Comparison of ENCODE assay signal across 16 cellular contexts in the genomic region with DNA sequence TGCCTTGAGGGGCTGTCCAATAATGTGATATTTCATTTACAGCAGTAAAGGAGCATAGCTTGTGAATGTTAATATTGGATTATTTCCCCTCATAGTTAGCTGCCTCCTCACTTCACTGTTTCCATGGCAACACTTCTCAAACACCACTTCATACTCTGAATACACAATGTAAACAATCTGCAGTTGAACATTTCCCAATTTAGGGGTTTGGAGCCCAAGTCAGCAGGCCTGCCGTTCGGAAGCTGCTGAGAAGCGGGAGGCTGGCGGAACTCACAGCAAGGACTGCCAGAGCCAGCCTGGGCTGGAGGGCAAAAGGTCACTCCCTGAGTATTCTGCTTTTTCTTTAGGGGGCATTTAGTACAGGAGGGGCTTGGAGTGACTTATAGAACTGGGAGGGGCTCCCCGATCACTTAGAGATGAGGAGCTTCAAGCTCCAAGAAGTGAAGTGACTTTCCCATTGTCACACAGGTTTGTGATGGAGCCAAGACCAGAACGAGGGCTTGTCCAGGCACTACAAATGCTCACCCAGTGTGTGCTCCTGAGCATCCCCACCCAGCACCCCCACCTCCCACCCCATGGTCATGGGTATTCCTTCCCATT. TPM values are rescaled to one million over a fixed set of nuclear protein-coding genes. Genes with fewer than 3 reads are reported as not detected.
A peak's percentile ranks its signal among the peaks of the same experiment; 100 is the strongest.
DNase-seq lines count a peak whose midpoint lies in the region; ATAC-seq, FAIRE-seq and TF ChIP-seq lines count a peak whose summit lies in the region.
"Had no signal": no experiment of that assay in that cellular context is flagged by ENCODE, and none has a peak within 500 bp of the region (broad histone marks: within the 10 kb centered on the region; RNA-seq: fewer than 3 reads in every experiment).

No MANE protein-coding gene starts in this region.

- DNase-seq in NCI-H748 (lab: John Stamatoyannopoulos, UW; ENCODE audit: unreplicated experiment) = peak; percentile 47
- DNase-seq in NCI-H748 treated with DMSO at 0.1 percent for 48 hours (lab: John Stamatoyannopoulos, UW) = no peak
- DNase-seq in K562 (ENCODE audit: extremely low read depth in 1 of 4, low spot score in 3 of 4) = no peak
- DNase-seq in mesenchymal stem cell = peak; percentile 38
- DNase-seq in NCI-H1436 treated with DMSO at 0.1 percent for 48 hours (lab: John Stamatoyannopoulos, UW) = no peak
- no peak for DNase-seq in GF-D8 (lab: John Stamatoyannopoulos, UW)
- DNase-seq: DMS153, H9, NCI-H1417 treated with DMSO at 0.1 percent for 48 hours, NCI-H2081 treated with DMSO at 0.1 percent for 48 hours, Peyer's patch, Right ventricle myocardium superior, SK-N-SH, T-cell had no signal

- no peak overlapping the region for H2BK120ac ChIP-seq in mesenchymal stem cell (ENCODE audit: low read depth, low read length)

- H3K14ac ChIP-seq in mesenchymal stem cell (ENCODE audit: low read length in 2 of 2) = no peak overlapping the region

- no peaks in the 10 kb centered on the region for H4K20me1 ChIP-seq in K562 (replicated peaks; ENCODE audit: control insufficient read depth, insufficient read depth, low read length)

- H3K27ac ChIP-seq in K562 (ENCODE audit: extremely low read depth, low read depth, low read length) = no peak overlapping the region
- no peak overlapping the region for H3K27ac ChIP-seq in mesenchymal stem cell (ENCODE audit: low read length, poor library complexity, severe bottlenecking)
- H3K27ac ChIP-seq: Peyer's patch had no signal

- H3K4ac ChIP-seq in mesenchymal stem cell (ENCODE audit: low read depth in 1 of 2, low read length in 2 of 2) = no peak overlapping the region

- no peak overlapping the region for H3K9ac ChIP-seq in K562 (ENCODE audit: insufficient read depth in 1 of 2, low read depth in 2 of 2, low read length in 2 of 2)
- no peak overlapping the region for H3K9ac ChIP-seq in mesenchymal stem cell (ENCODE audit: low read length)
- H3K9ac ChIP-seq: SK-N-SH had no signal

- no peak overlapping the region for H4K91ac ChIP-seq in mesenchymal stem cell (ENCODE audit: low read length)

- H3K4me2 ChIP-seq in K562 (ENCODE audit: insufficient read depth, low read length) (no peak overlapping the region), mesenchymal stem cell (ENCODE audit: low read length, poor library complexity, severe bottlenecking) (no peak overlapping the region)
- H3K4me2 ChIP-seq: SK-N-SH had no signal

- no peaks in the 10 kb centered on the region for H3K79me1 ChIP-seq in mesenchymal stem cell (replicated peaks; ENCODE audit: low read length, poor library complexity, severe bottlenecking)

- no peak overlapping the region for H2BK5ac ChIP-seq in mesenchymal stem cell (ENCODE audit: low read depth, low read length, poor library complexity, severe bottlenecking)

- no peak overlapping the region for H2AK5ac ChIP-seq in mesenchymal stem cell (ENCODE audit: low read length, severe bottlenecking)

- H3K9me3 ChIP-seq in K562 (replicated peaks; ENCODE audit: control insufficient read depth, insufficient read depth, low read depth, low read length) = no peaks in the 10 kb centered on the region
- H3K9me3 ChIP-seq in mesenchymal stem cell (ENCODE audit: control insufficient read depth, low read length) = no peaks in the 10 kb centered on the region
- H3K9me3 ChIP-seq: Peyer's patch, SK-N-SH had no signal

- no peak overlapping the region for H4K8ac ChIP-seq in mesenchymal stem cell (ENCODE audit: low read length)

- 4% methylated on average over 3 of the region's 6 CpGs for WGBS in K562 (ENCODE audit: insufficient coverage, low coverage, missing lambda C conversion rate)
- 67% methylated on average over 6 of the region's 6 CpGs for WGBS in mesenchymal stem cell

- FAIRE-seq in K562 (lab: Jason Lieb, UNC) = no peak

- in situ Hi-C loops in K562 (cut with MboI) = no loop called here

- H3K18ac ChIP-seq in mesenchymal stem cell (ENCODE audit: low read depth in 1 of 2, low read length in 2 of 2) = no peak overlapping the region

- TF ChIP-seq EP300 in K562 (IDR thresholded peaks at IDR 0.05; ENCODE audit: low read length) = no peak

- H3K4me3 ChIP-seq in K562 (no peak overlapping the region), mesenchymal stem cell (ENCODE audit: insufficient read depth in 1 of 2, low read depth in 1 of 2, low read length in 2 of 2) (no peak overlapping the region)
- H3K4me3 ChIP-seq: Peyer's patch had no signal

- ATAC-seq in K562 (no peak), HG03159 (IDR thresholded peaks at IDR 0.05; ENCODE audit: unreplicated experiment) (no peak)
- ATAC-seq: T-cell had no signal

- no peak overlapping the region for H2BK15ac ChIP-seq in mesenchymal stem cell (ENCODE audit: low read depth, poor library complexity, severe bottlenecking)

- H2AFZ ChIP-seq in K562 (ENCODE audit: low read depth, low read length) (no peak overlapping the region), mesenchymal stem cell (ENCODE audit: low read depth, low read length) (no peak overlapping the region)

- H3K36me3 ChIP-seq in K562 (ENCODE audit: control insufficient read depth, insufficient read depth, low read length) (no peaks in the 10 kb centered on the region), mesenchymal stem cell (ENCODE audit: control insufficient read depth in 1 of 2, insufficient read depth in 2 of 2, low read depth in 1 of 2, low read length in 2 of 2) (no peaks in the 10 kb centered on the region)
- H3K36me3 ChIP-seq: Peyer's patch had no signal

- H3K23ac ChIP-seq in mesenchymal stem cell (ENCODE audit: low read length in 2 of 2) = no peak overlapping the region

- TF ChIP-seq RAD21 in K562 (CRISPR knock-in tag; conservative IDR thresholded peaks at IDR 0.05 in 1 of 2, IDR thresholded peaks at IDR 0.05 in 1 of 2) = no peak

- no peak for TF ChIP-seq CTCF in K562 (IDR thresholded peaks at IDR 0.05 in 2 of 3, conservative IDR thresholded peaks at IDR 0.05 in 1 of 3; ENCODE audit: insufficient read depth in 2 of 3, low read depth in 1 of 3, low read length in 3 of 3)

- H3K27me3 ChIP-seq in K562 (ENCODE audit: control insufficient read depth in 2 of 2, insufficient read depth in 2 of 2, low read length in 2 of 2) = peaks cover 0 to 8% of the 10 kb centered on the region in 2 experiments; a peak in 1 of 5 replicates
- peaks cover 15 to 24% of the 10 kb centered on the region in 2 experiments for H3K27me3 ChIP-seq in mesenchymal stem cell (ENCODE audit: control insufficient read depth in 1 of 2, insufficient read depth in 1 of 2, low read length in 2 of 2)
- H3K27me3 ChIP-seq: Peyer's patch had no signal

- BruUV-seq in K562 (replicated peaks; lab: Mats Ljungman, UMichigan) = no TSS peak

- H3K4me1 ChIP-seq in K562 (replicated peaks in 1 of 2; ENCODE audit: control insufficient read depth in 2 of 2, insufficient read depth in 2 of 2, low read length in 2 of 2) = no peaks in the 10 kb centered on the region
- H3K4me1 ChIP-seq in mesenchymal stem cell (ENCODE audit: control insufficient read depth, insufficient read depth, low read depth, low read length) = no peaks in the 10 kb centered on the region
- H3K4me1 ChIP-seq: Peyer's patch had no signal

- CTCF ChIA-PET in K562 (lab: Yijun Ruan, JAX; ENCODE audit: low intra/inter-chr PET ratio) = no interaction called here

- H2BK12ac ChIP-seq in mesenchymal stem cell (ENCODE audit: low read length in 2 of 2) = no peak overlapping the region

- POLR2A ChIA-PET in K562 (lab: Yijun Ruan, JAX) = interaction anchor here (0.6 to 0.9 kb wide), 3 partner anchors 8 to 800 kb away, joined by 3 to 4 read pairs (median 3); no protein-coding TSS in a partner anchor

- TF ChIP-seq POLR2A in K562 (conservative IDR thresholded peaks at IDR 0.05) = no peak

- no peaks in the 10 kb centered on the region for H3K9me1 ChIP-seq in K562 (ENCODE audit: control insufficient read depth, insufficient read depth, low read length)

- intact Hi-C loops in K562 (cut with micrococcal nuclease) = no loop called here

- H3K79me2 ChIP-seq in K562 (ENCODE audit: control insufficient read depth, insufficient read depth, low read length) = no peaks in the 10 kb centered on the region

TF ChIP-seq in K562, 482 proteins besides CTCF, POLR2A, EP300 and RAD21:
- TF ChIP-seq RFX1 (IDR thresholded peaks at IDR 0.05) = peak; percentile 57
- TF ChIP-seq ZNF584 (CRISPR knock-in tag; IDR thresholded peaks at IDR 0.05; ENCODE audit: low read depth) = no peak

RNA-seq across cellular contexts. Expression of a gene that starts 12.1 kb away (rescaled TPM):
- total RNA-seq in K562 (2011; cell fraction: chromatin; rRNA removed; ENCODE audit: low replicate concordance) = not detected in 2 replicates
- total RNA-seq in K562 (2011; cell fraction: nucleolus; rRNA removed) = not detected in 2 replicates
- not detected in 2 replicates for total RNA-seq in K562 (2011; cell fraction: nucleoplasm; rRNA removed)
- total RNA-seq in K562 (2014; rRNA removed) (not detected in 2 replicates), K562 (2014; rRNA removed; fragmentation: Illumina TruSeq; extraction: Trizol) (not detected in 2 replicates), K562 (2015; rRNA removed; fragmentation: Illumina TruSeq; extraction: Trizol) (not detected in 2 replicates), K562 (2021) (not detected in 2 replicates)
- polyA plus RNA-seq in K562 (2011; rRNA removed) (not detected in 2 replicates), K562 (2014; fragmentation: Illumina TruSeq; extraction: Trizol) (not detected in 2 replicates), K562 (2014; fragmentation: Nextera tagmentation; extraction: Ambion mirVana) (not detected), K562 (2014; rRNA removed) (not detected in 2 replicates)
- polyA plus RNA-seq in K562 (2011; cell fraction: cytosol; rRNA removed) = not detected in 2 replicates
- polyA plus RNA-seq in K562 (2011; cell fraction: nucleus; rRNA removed) = not detected in 2 replicates
- not detected in 2 replicates for polyA plus RNA-seq in K562 (2012)
- polyA minus RNA-seq in K562 (2011; rRNA and poly(A)+ RNA removed) = not detected in 2 replicates
- polyA minus RNA-seq in K562 (2011; cell fraction: cytosol; rRNA and poly(A)+ RNA removed) = not detected in 2 replicates
- polyA minus RNA-seq in K562 (2011; cell fraction: nucleus; rRNA and poly(A)+ RNA removed) = not detected in 2 replicates
- 0.03 TPM for polyA plus RNA-seq in mesenchymal stem cell (2013, experiment 1 of 2)
- 0.14 TPM for polyA plus RNA-seq in mesenchymal stem cell (2013, experiment 2 of 2)
- total RNA-seq: G401 had no signal

Comparison
In these comparisons a context has a peak if more than half of its experiments do, and no peak if none do; other contexts are left out.
1. DNase-seq: peak in NCI-H748 (single experiment) and mesenchymal stem cell (single experiment); none in NCI-H748 treated with DMSO at 0.1 percent for 48 hours (single experiment), K562 (0 of 4), NCI-H1436 treated with DMSO at 0.1 percent for 48 hours (single experiment) and GF-D8 (single experiment).